In genomic region chr9:116382053-116382452, GRCh38 we compare ENCODE assay signal across 16 cellular contexts.
DNase-seq lines count a peak whose midpoint lies in the region; ATAC-seq and TF ChIP-seq lines count a peak whose summit lies in the region.
"Had no signal": no experiment of that assay in that cellular context is flagged by ENCODE, and none has a peak within 500 bp of the region (broad histone marks: within the 10 kb centered on the region; RNA-seq: fewer than 3 reads in every experiment).

No MANE protein-coding gene starts in this region.

- H3K36me3 ChIP-seq in IMR-90 (ENCODE audit: control insufficient read depth, insufficient read depth, low read length), result peaks cover 62% of the 10 kb centered on the region
- H3K36me3 ChIP-seq in SK-N-MC (ENCODE audit: insufficient read depth, low read length), result peaks cover 98% of the 10 kb centered on the region
- no peaks in the 10 kb centered on the region for H3K36me3 ChIP-seq in mesendoderm (ENCODE audit: control insufficient read depth, insufficient read depth, low read length)

- no peak overlapping the region; the same call in 1 of the 2 replicates for H3K4ac ChIP-seq in IMR-90 (ENCODE audit: low read depth, low read length)
- no peak overlapping the region for H3K4ac ChIP-seq in mesendoderm (ENCODE audit: low read depth, low read length)

- intact Hi-C loops in IMR-90 (cut with micrococcal nuclease), result loop anchor here (5.0 kb wide), 1 partner anchor 190 kb away; no protein-coding TSS in a partner anchor
- intact Hi-C loops in sciatic nerve (cut with DNase I), result loop anchor here (5.0 kb wide), 1 partner anchor 850 kb away; no protein-coding TSS in a partner anchor

- H3K27ac ChIP-seq in IMR-90 (ENCODE audit: insufficient read depth, low read length) (no peak overlapping the region), SK-N-MC (peak overlapping the region; percentile 51; the same call in 1 of the 2 replicates), mesendoderm (ENCODE audit: low read depth, low read length) (peak overlapping the region; percentile 25)
- H3K27ac ChIP-seq: GM23248 had no signal

- H4K91ac ChIP-seq in IMR-90 (ENCODE audit: insufficient read depth, low read depth, low read length), result no peak overlapping the region

- H3K56ac ChIP-seq in IMR-90 (ENCODE audit: extremely low read depth, insufficient read depth, low read length), result no peak overlapping the region
- H3K56ac ChIP-seq in mesendoderm (ENCODE audit: low read length), result no peak overlapping the region

- H2AFZ ChIP-seq in IMR-90 (replicated peaks; ENCODE audit: low read length, poor library complexity), result no peak overlapping the region
- H2AFZ ChIP-seq: GM23248 had no signal

- ATAC-seq in IMR-90 (ENCODE audit: low read depth) (no peak), sciatic nerve (no peak)
- ATAC-seq: HCT116 had no signal

- peak overlapping the region; percentile 73 for H2AK9ac ChIP-seq in IMR-90 (replicated peaks; ENCODE audit: low read depth, low read length, poor library complexity)

- in situ Hi-C loops in IMR-90 (cut with MboI; ENCODE audit: low sequenced_read_pairs), result no loop called here

- no peaks in the 10 kb centered on the region for H3K79me2 ChIP-seq in mesendoderm (ENCODE audit: control insufficient read depth, insufficient read depth, low read length)

- H3K4me3 ChIP-seq in IMR-90 (ENCODE audit: insufficient read depth, low read depth, low read length), result no peak overlapping the region
- H3K4me3 ChIP-seq in SK-N-MC, result no peak overlapping the region
- H3K4me3 ChIP-seq in mesendoderm (ENCODE audit: low read length), result no peak overlapping the region
- H3K4me3 ChIP-seq: GM23248 had no signal

- no peaks in the 10 kb centered on the region for H3K9me3 ChIP-seq in IMR-90 (ENCODE audit: control insufficient read depth, insufficient read depth, low read length)
- H3K9me3 ChIP-seq in SK-N-MC (ENCODE audit: low read depth, low read length), result no peaks in the 10 kb centered on the region

- peaks cover 35% of the 10 kb centered on the region for H3K9me1 ChIP-seq in IMR-90 (ENCODE audit: insufficient read depth, low read length)

- POLR2A ChIA-PET in IMR-90 (lab: Charles Lee; ENCODE audit: unreplicated experiment), result no interaction called here

- no peak overlapping the region for H3K23ac ChIP-seq in IMR-90 (ENCODE audit: low read depth, low read length)
- H3K23ac ChIP-seq in mesendoderm (ENCODE audit: low read length), result no peak overlapping the region

- WGBS in IMR-90 (ENCODE audit: extremely low coverage in 2 of 2, insufficient read length in 1 of 2), 2 experiments, result no CpG with 5 or more reads among the region's 4 CpGs
- no CpG with 5 or more reads among the region's 4 CpGs for WGBS in mesendoderm (ENCODE audit: extremely low coverage, insufficient coverage, low lambda C conversion rate)

- BruUV-seq in IMR-90 (replicated peaks; lab: Mats Ljungman, UMichigan), result no TSS peak

- TF ChIP-seq POLR2A in IMR-90 (IDR thresholded peaks at IDR 0.05; ENCODE audit: low read depth, low read length), result no peak

- dilution Hi-C loops in IMR-90 (cut with HindIII; ENCODE audit: low sequenced_read_pairs, unreplicated experiment), result no loop called here

- CTCF ChIA-PET in IMR-90 (lab: Yijun Ruan, JAX), result no interaction called here

- no peak overlapping the region for H4K8ac ChIP-seq in IMR-90 (ENCODE audit: low read depth in 2 of 2, low read length in 2 of 2)
- no peak overlapping the region for H4K8ac ChIP-seq in mesendoderm (ENCODE audit: low read depth, low read length)

- no peak for TF ChIP-seq CTCF in IMR-90 (conservative IDR thresholded peaks at IDR 0.05; ENCODE audit: low read depth, low read length)

- H3K18ac ChIP-seq in IMR-90 (ENCODE audit: low read depth, low read length) (no peak overlapping the region), mesendoderm (ENCODE audit: low read length) (no peak overlapping the region)

- H3K79me1 ChIP-seq in IMR-90 (ENCODE audit: low read depth in 1 of 2, low read length in 2 of 2) (peaks cover 0 to 4% of the 10 kb centered on the region in 2 experiments; a peak in 1 of 4 replicates), mesendoderm (ENCODE audit: low read length) (no peaks in the 10 kb centered on the region)

- DNase-seq in IMR-90, result no peak
- no peak for DNase-seq in SK-N-MC (ENCODE audit: low read depth, low spot score)
- DNase-seq in mesendoderm, result peak; percentile 28
- DNase-seq in sciatic nerve (ENCODE audit: low spot score), result no peak
- DNase-seq in activated CD4-positive, CD25-positive, alpha-beta regulatory T cell treated with anti-CD3 and anti-CD28 coated beads, Interleukin-2, amount 50 U/mL, for 72 hours, result no peak
- DNase-seq in SKM-1 (lab: John Stamatoyannopoulos, UW; ENCODE audit: unreplicated experiment), result no peak
- DNase-seq: C1 segment of cervical spinal cord; Calu3; CD4-positive, alpha-beta memory T cell; COR-L47; DMS53; DMS79 treated with DMSO at 0.1 percent for 48 hours; GF-D8; GM23248; H9 had no signal

- H2BK20ac ChIP-seq in IMR-90 (ENCODE audit: low read depth, low read length), result no peak overlapping the region

- no peak overlapping the region for H2AK5ac ChIP-seq in IMR-90 (ENCODE audit: low read depth, low read length)
- H2AK5ac ChIP-seq in mesendoderm (ENCODE audit: low read length), result no peak overlapping the region

- H3K9ac ChIP-seq in IMR-90 (ENCODE audit: low read depth, low read length) (no peak overlapping the region), SK-N-MC (ENCODE audit: insufficient read length) (no peak overlapping the region), mesendoderm (ENCODE audit: low read length) (no peak overlapping the region)
- H3K9ac ChIP-seq: GM23248 had no signal

- H4K5ac ChIP-seq in IMR-90 (ENCODE audit: low read depth, low read length) (no peak overlapping the region), mesendoderm (ENCODE audit: low read length) (no peak overlapping the region)

- H4K20me1 ChIP-seq in IMR-90 (ENCODE audit: insufficient read depth, low read length), result peaks cover 4% of the 10 kb centered on the region; the same call in 1 of the 2 replicates

- H3K4me2 ChIP-seq in IMR-90 (ENCODE audit: low read depth, low read length) (no peak overlapping the region), mesendoderm (ENCODE audit: low read length) (no peak overlapping the region)

- TF ChIP-seq RAD21 in IMR-90 (IDR thresholded peaks at IDR 0.05; ENCODE audit: low read length), result no peak

- H2BK15ac ChIP-seq in IMR-90 (ENCODE audit: low read depth, low read length) (no peak overlapping the region), mesendoderm (replicated peaks; ENCODE audit: low read depth) (no peak overlapping the region)

- H3K4me1 ChIP-seq in IMR-90 (ENCODE audit: control insufficient read depth, insufficient read depth, low read length), result peaks cover 14% of the 10 kb centered on the region
- H3K4me1 ChIP-seq in mesendoderm (ENCODE audit: control insufficient read depth, low read depth, low read length), result peaks cover 2% of the 10 kb centered on the region

- H2BK5ac ChIP-seq in IMR-90 (ENCODE audit: low read depth, low read length, poor library complexity, severe bottlenecking) (no peak overlapping the region), mesendoderm (ENCODE audit: low read length) (no peak overlapping the region)

- H3K14ac ChIP-seq in IMR-90 (replicated peaks; ENCODE audit: low read depth, low read length), result no peak overlapping the region

- H2BK120ac ChIP-seq in IMR-90 (ENCODE audit: low read depth, low read length), result no peak overlapping the region
- H2BK120ac ChIP-seq in mesendoderm (ENCODE audit: low read depth, low read length), result no peak overlapping the region

- H3K27me3 ChIP-seq in IMR-90 (ENCODE audit: control insufficient read depth, insufficient read depth, low read length), result no peaks in the 10 kb centered on the region
- H3K27me3 ChIP-seq in mesendoderm (ENCODE audit: insufficient read depth, low read length, poor library complexity), result no peaks in the 10 kb centered on the region

TF ChIP-seq in IMR-90, 13 proteins besides CTCF, POLR2A, EP300 and RAD21:
- TF ChIP-seq ELK1 (IDR thresholded peaks at IDR 0.05; ENCODE audit: borderline replicate concordance, low read depth, low read length), result no peak
- no peak for TF ChIP-seq NFE2L2 (IDR thresholded peaks at IDR 0.05; ENCODE audit: low read depth, low read length)
- no peak for TF ChIP-seq FOS (IDR thresholded peaks at IDR 0.05; ENCODE audit: low read depth, low read length)
- TF ChIP-seq RFX5 (IDR thresholded peaks at IDR 0.05; ENCODE audit: low read depth, low read length), result no peak
- TF ChIP-seq USF2 (IDR thresholded peaks at IDR 0.05; ENCODE audit: low read depth, low read length), result no peak
- no peak for TF ChIP-seq CHD1 (IDR thresholded peaks at IDR 0.05; ENCODE audit: low read depth, low read length)
- TF ChIP-seq MAZ (IDR thresholded peaks at IDR 0.05; ENCODE audit: borderline replicate concordance, low read depth, low read length), result no peak
TF ChIP-seq in IMR-90: peak in this region for 0.
